Comparison of ENCODE assay signal across 8 cellular contexts in genomic region chr15:40506964-40507571, GRCh38. TPM values are rescaled to one million over a fixed set of nuclear protein-coding genes. Genes with fewer than 3 reads are reported as not detected.
DNase-seq lines count a peak whose midpoint lies in the region; ATAC-seq and TF ChIP-seq lines count a peak whose summit lies in the region.

No MANE protein-coding gene starts in this region.

- H3K4me1 Mint-ChIP-seq in endothelial cell (ENCODE audit: unreplicated experiment): peaks cover 4% of the 10 kb centered on the region

- peak; percentile 55 for ATAC-seq in HG02973 (IDR thresholded peaks at IDR 0.05; ENCODE audit: unreplicated experiment)

- H3K27me3 Mint-ChIP-seq in endothelial cell (ENCODE audit: unreplicated experiment): peaks cover 5% of the 10 kb centered on the region

- H3K9me3 Mint-ChIP-seq in endothelial cell (ENCODE audit: unreplicated experiment): no peaks in the 10 kb centered on the region

- H3K27ac Mint-ChIP-seq in endothelial cell (ENCODE audit: unreplicated experiment): no peak overlapping the region

- DNase-seq in D341Med (ENCODE audit: low spot score): peak; percentile 94
- peak; percentile 52 for DNase-seq in NOMO-1 treated with DMSO at 0.1 percent for 48 hours (lab: John Stamatoyannopoulos, UW; ENCODE audit: unreplicated experiment)
- DNase-seq in activated CD8-positive, alpha-beta memory T cell treated with anti-CD3 and anti-CD28 coated beads, Interleukin-2, amount 50 U/mL, for 24 hours (ENCODE audit: extremely low read depth): peak; percentile 9
- DNase-seq in endothelial cell (ENCODE audit: low spot score): peak; percentile 82
- DNase-seq in midbrain (lab: John Stamatoyannopoulos, UW): peak; percentile 68
- DNase-seq in stimulated activated CD8-positive, alpha-beta memory T cell treated with anti-CD3 and anti-CD28 coated beads, Interleukin-15, amount 100 ng/mL, for 24 hours (ENCODE audit: low read depth): peak; percentile 30
- DNase-seq in NCI-H2196 (lab: John Stamatoyannopoulos, UW; ENCODE audit: unreplicated experiment): no peak

- H3K4me3 Mint-ChIP-seq in endothelial cell (ENCODE audit: unreplicated experiment): no peak overlapping the region

- H3K36me3 Mint-ChIP-seq in endothelial cell (ENCODE audit: low read depth, unreplicated experiment): peaks cover under 1% of the 10 kb centered on the region

- no peak for TF ChIP-seq CTCF in endothelial cell (IDR thresholded peaks at IDR 0.05; ENCODE audit: unreplicated experiment)

RNA-seq across cellular contexts. Expression of gene CHST14, which starts 36.3 kb away (rescaled TPM):
- total RNA-seq in endothelial cell (ENCODE audit: unreplicated experiment): 36.5 TPM

RNA-seq across cellular contexts. Expression of gene CCDC32, which starts 57.8 kb away (rescaled TPM):
- 40.4 TPM for total RNA-seq in endothelial cell (ENCODE audit: unreplicated experiment)
